Comparison of ENCODE assay signal across 10 cellular contexts in genomic region chr3:186414735-186415419, GRCh38. TPM values are rescaled to one million over a fixed set of nuclear protein-coding genes. Genes with fewer than 3 reads are reported as not detected.
A peak's percentile ranks its signal among the peaks of the same experiment; 100 is the strongest.
DNase-seq lines count a peak whose midpoint lies in the region; ATAC-seq, FAIRE-seq and TF ChIP-seq lines count a peak whose summit lies in the region.
"Had no signal": no experiment of that assay in that cellular context is flagged by ENCODE, and none has a peak within 500 bp of the region (broad histone marks: within the 10 kb centered on the region; RNA-seq: fewer than 3 reads in every experiment).

No MANE protein-coding gene starts in this region.

- no peaks in the 10 kb centered on the region for H3K36me3 ChIP-seq in GM12878 (ENCODE audit: control insufficient read depth in 2 of 2, insufficient read depth in 2 of 2, low read length in 1 of 2)

- peaks cover 15% of the 10 kb centered on the region for H3K27me3 Mint-ChIP-seq in HFFc6 (ENCODE audit: insufficient read depth)
- peaks cover 22 to 34% (median 23%) of the 10 kb centered on the region in 3 donors for H3K27me3 Mint-ChIP-seq in naive B cell

- RAD21 ChIA-PET in GM12878 (lab: Charles Lee; ENCODE audit: unreplicated experiment) = no interaction called here

- H3K4me1 Mint-ChIP-seq in HFFc6 (ENCODE audit: low read depth) (peaks cover 54% of the 10 kb centered on the region), naive B cell (peaks cover 26 to 27% (median 26%) of the 10 kb centered on the region in 3 donors)

- no peaks in the 10 kb centered on the region for H4K20me1 ChIP-seq in GM12878 (ENCODE audit: control insufficient read depth, insufficient read depth)

- H3K4me1 ChIP-seq in GM12878 (ENCODE audit: control insufficient read depth, insufficient read depth, low read length) = peaks cover 5% of the 10 kb centered on the region; the same call in 1 of the 2 replicates

- H2AFZ ChIP-seq in GM12878 (ENCODE audit: control insufficient read depth, low read depth, low read length) = no peak overlapping the region; the same call in 1 of the 2 replicates

- H3K4me2 ChIP-seq in GM12878 (ENCODE audit: control insufficient read depth, insufficient read depth) = no peak overlapping the region; the same call in 1 of the 2 replicates

- H3K27me3 ChIP-seq in GM12878 (replicated peaks in 1 of 2; ENCODE audit: control insufficient read depth in 2 of 2, insufficient read depth in 2 of 2, low read length in 1 of 2) = no peaks in the 10 kb centered on the region; a peak in 1 of 4 replicates

- SMC1A ChIA-PET in GM12878 (lab: Charles Lee; ENCODE audit: uncharacterized antibody, unreplicated experiment) = interaction anchor here (1.0 kb wide), 1 partner anchor 17 kb away, joined by 4 read pairs; no protein-coding TSS in a partner anchor

- no peak for TF ChIP-seq RAD21 in GM12878 (IDR thresholded peaks at IDR 0.05; ENCODE audit: insufficient read depth, low read depth, low read length)

- no peaks in the 10 kb centered on the region for H3K36me3 Mint-ChIP-seq in HFFc6 (ENCODE audit: low read depth)
- H3K36me3 Mint-ChIP-seq in naive B cell = peaks cover 0 to 5% of the 10 kb centered on the region in 2 donors

- TF ChIP-seq CTCF in AG10803 (conservative IDR thresholded peaks at IDR 0.05; ENCODE audit: low read length) = no peak
- no peak for TF ChIP-seq CTCF in HFFc6 (IDR thresholded peaks at IDR 0.05)
- no peak for TF ChIP-seq CTCF in GM12878 (IDR thresholded peaks at IDR 0.05 in 2 of 3, conservative IDR thresholded peaks at IDR 0.05 in 1 of 3; ENCODE audit: control insufficient read depth in 2 of 3, extremely low read depth in 1 of 3, insufficient read depth in 1 of 3, low read depth in 3 of 3, low read length in 3 of 3)

- peak overlapping the region; percentile 84 for H3K4me3 Mint-ChIP-seq in HFFc6
- H3K4me3 Mint-ChIP-seq in naive B cell = peak overlapping the region in 6 of 8 donors; percentile 72 to 93 (median 74)

- POLR2A ChIA-PET in GM12878 (lab: Charles Lee) = no interaction called here

- peak; percentile 41 for ATAC-seq in GM12878
- no peak for ATAC-seq in naive B cell (ENCODE audit: low read depth in 2 of 2)
- ATAC-seq in HG02642 (IDR thresholded peaks at IDR 0.05; ENCODE audit: poor library complexity, unreplicated experiment) = no peak

- H3K9me3 ChIP-seq in GM12878 (replicated peaks; ENCODE audit: control insufficient read depth, insufficient read depth, low read length) = no peaks in the 10 kb centered on the region

- no TSS peak for BruUV-seq in GM12878 (replicated peaks; lab: Mats Ljungman, UMichigan)

- intact Hi-C loops in GM12878 (cut with micrococcal nuclease; ENCODE audit: unreplicated experiment) = no loop called here

- H3K9ac ChIP-seq in GM12878 (ENCODE audit: control insufficient read depth, insufficient read depth, low read length) = no peak overlapping the region

- WGBS in GM12878 (ENCODE audit: insufficient coverage, insufficient replicate concordance, low lambda C conversion rate, missing lambda C conversion rate) = 26% methylated on average over 4 of the region's 4 CpGs

- no peak for TF ChIP-seq EP300 in GM12878 (IDR thresholded peaks at IDR 0.05; ENCODE audit: borderline replicate concordance in 1 of 2, control insufficient read depth in 1 of 2, low read depth in 2 of 2, low read length in 2 of 2)

- no peaks in the 10 kb centered on the region for H3K79me2 ChIP-seq in GM12878 (ENCODE audit: control insufficient read depth, insufficient read depth, low read length)

- H3K27ac ChIP-seq in GM12878 (ENCODE audit: control insufficient read depth, insufficient read depth) = no peak overlapping the region

- H3K4me3 ChIP-seq in AG10803 (ENCODE audit: low read length) (peak overlapping the region; percentile 23; the same call in 1 of the 2 replicates), GM12878 (no peak overlapping the region)

- H3K9me3 Mint-ChIP-seq in HFFc6 (no peaks in the 10 kb centered on the region), naive B cell (peaks cover 0 to 3% (median 0%) of the 10 kb centered on the region in 7 donors)

- in situ Hi-C loops in GM12878 (cut with MboI) = no loop called here

- CTCF ChIA-PET in GM12878 (lab: Yijun Ruan, JAX) = interaction anchor here (1.3 to 1.8 kb wide), 3 partner anchors 8 to 155 kb away, joined by 3 to 6 read pairs (median 4); no protein-coding TSS in a partner anchor

- peak; percentile 89 for DNase-seq in AG10803 (ENCODE audit: low read depth)
- peak; percentile 94 for DNase-seq in HFFc6
- DNase-seq in GM12878 (ENCODE audit: low read depth, low spot score) = no peak
- DNase-seq in naive B cell = no peak
- no peak for DNase-seq in NCI-H526 treated with DMSO at 0.1 percent for 48 hours (lab: John Stamatoyannopoulos, UW)
- no peak for DNase-seq in germinal center (ENCODE audit: low spot score)
- no peak for DNase-seq in DMS53 treated with DMSO at 0.1 percent for 48 hours (lab: John Stamatoyannopoulos, UW; ENCODE audit: unreplicated experiment)
- DNase-seq: hippocampal formation, NCI-H82 had no signal

- no peak for TF ChIP-seq POLR2A in GM12878 (IDR thresholded peaks at IDR 0.05; ENCODE audit: low read depth, low read length)

- FAIRE-seq in GM12878 (lab: Jason Lieb, UNC) = peak; percentile 52

- H3K27ac Mint-ChIP-seq in HFFc6 = peak overlapping the region; percentile 86
- peak overlapping the region in 4 of 6 donors; percentile 33 to 74 (median 52) for H3K27ac Mint-ChIP-seq in naive B cell

TF ChIP-seq in GM12878, 131 proteins besides CTCF, POLR2A, EP300 and RAD21 (continues in another document):
- TF ChIP-seq CUX1 (IDR thresholded peaks at IDR 0.05; ENCODE audit: insufficient replicate concordance, low read depth, low read length) = no peak
- no peak for TF ChIP-seq YY1 (IDR thresholded peaks at IDR 0.05; ENCODE audit: low read depth, low read length)
- TF ChIP-seq NR2C2 (IDR thresholded peaks at IDR 0.05; ENCODE audit: borderline replicate concordance, control insufficient read depth, insufficient read length, low read depth) = no peak
- no peak for TF ChIP-seq SIX5 (IDR thresholded peaks at IDR 0.05; ENCODE audit: low read depth, low read length, severe bottlenecking)
- TF ChIP-seq FOS (IDR thresholded peaks at IDR 0.05; ENCODE audit: borderline replicate concordance, extremely low read depth, insufficient read length) = no peak
- no peak for TF ChIP-seq ZNF622 (IDR thresholded peaks at IDR 0.05)
- TF ChIP-seq ATF7 (IDR thresholded peaks at IDR 0.05; ENCODE audit: low read depth) = no peak
- no peak for TF ChIP-seq STAT1 (conservative IDR thresholded peaks at IDR 0.05)
- no peak for TF ChIP-seq IKZF1 (conservative IDR thresholded peaks at IDR 0.05)

RNA-seq across cellular contexts. Expression of gene DGKG, which starts 52.8 kb away (rescaled TPM):
- under 1 TPM; 0.21 to 0.54 (median 0.38) TPM for total RNA-seq in HFFc6 (2021; fragmentation: NEBNext Ultra II Directional; extraction: Animal tissue kit (Norgen Biotek cat#: 25700))
- total RNA-seq in GM12878 (2013; cell fraction: nucleolus; rRNA removed) = 0.27 and 0.42 TPM in 2 replicates
- 5.8 and 6.2 TPM in 2 replicates for total RNA-seq in GM12878 (2014; rRNA removed)
- 5.3 and 5.9 TPM in 2 replicates for total RNA-seq in GM12878 (2014; rRNA removed; fragmentation: Illumina TruSeq; extraction: Trizol)
- 4.7 and 6.6 TPM in 2 replicates for total RNA-seq in GM12878 (2021)
- polyA plus RNA-seq in GM12878 (2011; ENCODE audit: low read depth) = 0.60 TPM
- polyA plus RNA-seq in GM12878 (2011; rRNA removed) = 0.29 and 0.39 TPM in 2 replicates
- polyA plus RNA-seq in GM12878 (2011; cell fraction: cytosol; rRNA removed) = 0.18 and 0.22 TPM in 2 replicates
- 0.28 and 0.58 TPM in 2 replicates for polyA plus RNA-seq in GM12878 (2011; cell fraction: nucleus; rRNA removed)
- 1.5 TPM in 2 replicates for polyA plus RNA-seq in GM12878 (2012)
- 3.3 and 5.2 TPM in 2 replicates for polyA plus RNA-seq in GM12878 (2014; fragmentation: Illumina TruSeq; extraction: Trizol)
- polyA plus RNA-seq in GM12878 (2014; fragmentation: Nextera tagmentation; extraction: Ambion mirVana) = 1 to 10 TPM; 2.4 to 3.2 TPM
- 3.5 and 6.1 TPM in 2 replicates for polyA plus RNA-seq in GM12878 (2014; rRNA removed)
- polyA plus RNA-seq in GM12878 (2016; fragmentation: Nextera tagmentation; extraction: Ambion mirVana) = 1 to 10 TPM; 4.5 to 4.8 TPM
- polyA minus RNA-seq in GM12878 (2011; rRNA and poly(A)+ RNA removed) = 0.15 and 3.7 TPM in 2 replicates
- 0.94 TPM in 1 of 2 replicates, not detected in the other for polyA minus RNA-seq in GM12878 (2011; cell fraction: cytosol; rRNA and poly(A)+ RNA removed)
- polyA minus RNA-seq in GM12878 (2011; cell fraction: nucleus; rRNA and poly(A)+ RNA removed) = 0.38 and 0.60 TPM in 2 replicates
- under 1 TPM in 4 of 6 donors, not detected in 2; 0.30 to 0.68 (median 0.54) TPM for polyA plus RNA-seq in naive B cell (ENCODE audit: low read depth in 6 of 6)

Comparison
In these comparisons a context has a peak if more than half of its experiments do, and no peak if none do; other contexts are left out.
1. DNase-seq: peak in AG10803 (single experiment) and HFFc6 (single experiment); none in GM12878 (single experiment), naive B cell (single experiment), NCI-H526 treated with DMSO at 0.1 percent for 48 hours (single experiment), germinal center (single experiment) and DMS53 treated with DMSO at 0.1 percent for 48 hours (single experiment).